1 cellular context compared by ENCODE assay signal in the genomic region with DNA sequence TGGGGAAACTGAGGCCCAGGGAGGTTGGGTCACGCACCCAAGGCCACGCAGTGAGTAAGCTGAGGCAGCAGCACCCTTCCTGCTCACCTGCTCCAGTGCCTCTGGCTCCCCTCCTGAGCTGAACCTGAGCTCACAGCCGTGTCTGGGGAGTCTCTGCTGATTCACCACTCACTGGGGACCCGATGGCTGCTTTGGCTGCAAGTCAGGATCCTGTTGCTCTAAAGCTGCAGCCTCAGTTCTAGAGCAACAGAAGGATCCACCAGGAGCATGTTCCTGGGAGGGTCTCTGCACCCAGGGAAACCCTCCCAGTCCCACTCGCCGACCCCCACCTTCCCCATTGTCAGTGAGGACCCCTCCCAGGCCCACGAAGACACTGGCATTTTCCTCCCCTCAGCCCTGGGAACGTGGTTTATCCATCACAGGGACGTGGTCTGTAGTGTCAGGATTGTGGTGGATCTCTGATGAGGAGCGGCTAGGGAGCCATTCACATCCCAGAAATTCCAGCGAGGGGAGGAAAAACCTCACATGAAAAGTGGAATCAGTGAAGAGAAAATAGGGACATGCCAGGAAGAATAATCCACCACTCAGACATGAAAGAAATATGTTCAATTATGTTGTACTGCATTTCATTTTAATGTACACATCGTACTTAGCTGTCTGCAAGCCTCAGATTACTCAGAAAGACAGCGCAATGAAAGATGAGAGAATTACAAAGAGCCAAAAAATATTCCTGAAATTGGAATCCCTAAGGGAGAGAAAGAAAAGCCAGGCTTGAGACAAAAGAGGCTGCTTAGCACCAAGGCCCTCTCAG.
TF ChIP-seq lines count a peak whose summit lies in the region.

No MANE protein-coding gene starts in this region.

TF ChIP-seq in H1, 55 proteins besides CTCF, POLR2A, EP300 and RAD21 (continued from another document):
- TF ChIP-seq TAF7 (optimal IDR thresholded peaks at IDR 0.05; ENCODE audit: borderline replicate concordance, low read depth, low read length), result no peak
- no peak for TF ChIP-seq POLR2AphosphoS5 (IDR thresholded peaks at IDR 0.05; ENCODE audit: low read depth, low read length)
- no peak for TF ChIP-seq KDM4A (IDR thresholded peaks at IDR 0.05; ENCODE audit: low read depth, low read length, severe bottlenecking)
- TF ChIP-seq, protein P1, sequence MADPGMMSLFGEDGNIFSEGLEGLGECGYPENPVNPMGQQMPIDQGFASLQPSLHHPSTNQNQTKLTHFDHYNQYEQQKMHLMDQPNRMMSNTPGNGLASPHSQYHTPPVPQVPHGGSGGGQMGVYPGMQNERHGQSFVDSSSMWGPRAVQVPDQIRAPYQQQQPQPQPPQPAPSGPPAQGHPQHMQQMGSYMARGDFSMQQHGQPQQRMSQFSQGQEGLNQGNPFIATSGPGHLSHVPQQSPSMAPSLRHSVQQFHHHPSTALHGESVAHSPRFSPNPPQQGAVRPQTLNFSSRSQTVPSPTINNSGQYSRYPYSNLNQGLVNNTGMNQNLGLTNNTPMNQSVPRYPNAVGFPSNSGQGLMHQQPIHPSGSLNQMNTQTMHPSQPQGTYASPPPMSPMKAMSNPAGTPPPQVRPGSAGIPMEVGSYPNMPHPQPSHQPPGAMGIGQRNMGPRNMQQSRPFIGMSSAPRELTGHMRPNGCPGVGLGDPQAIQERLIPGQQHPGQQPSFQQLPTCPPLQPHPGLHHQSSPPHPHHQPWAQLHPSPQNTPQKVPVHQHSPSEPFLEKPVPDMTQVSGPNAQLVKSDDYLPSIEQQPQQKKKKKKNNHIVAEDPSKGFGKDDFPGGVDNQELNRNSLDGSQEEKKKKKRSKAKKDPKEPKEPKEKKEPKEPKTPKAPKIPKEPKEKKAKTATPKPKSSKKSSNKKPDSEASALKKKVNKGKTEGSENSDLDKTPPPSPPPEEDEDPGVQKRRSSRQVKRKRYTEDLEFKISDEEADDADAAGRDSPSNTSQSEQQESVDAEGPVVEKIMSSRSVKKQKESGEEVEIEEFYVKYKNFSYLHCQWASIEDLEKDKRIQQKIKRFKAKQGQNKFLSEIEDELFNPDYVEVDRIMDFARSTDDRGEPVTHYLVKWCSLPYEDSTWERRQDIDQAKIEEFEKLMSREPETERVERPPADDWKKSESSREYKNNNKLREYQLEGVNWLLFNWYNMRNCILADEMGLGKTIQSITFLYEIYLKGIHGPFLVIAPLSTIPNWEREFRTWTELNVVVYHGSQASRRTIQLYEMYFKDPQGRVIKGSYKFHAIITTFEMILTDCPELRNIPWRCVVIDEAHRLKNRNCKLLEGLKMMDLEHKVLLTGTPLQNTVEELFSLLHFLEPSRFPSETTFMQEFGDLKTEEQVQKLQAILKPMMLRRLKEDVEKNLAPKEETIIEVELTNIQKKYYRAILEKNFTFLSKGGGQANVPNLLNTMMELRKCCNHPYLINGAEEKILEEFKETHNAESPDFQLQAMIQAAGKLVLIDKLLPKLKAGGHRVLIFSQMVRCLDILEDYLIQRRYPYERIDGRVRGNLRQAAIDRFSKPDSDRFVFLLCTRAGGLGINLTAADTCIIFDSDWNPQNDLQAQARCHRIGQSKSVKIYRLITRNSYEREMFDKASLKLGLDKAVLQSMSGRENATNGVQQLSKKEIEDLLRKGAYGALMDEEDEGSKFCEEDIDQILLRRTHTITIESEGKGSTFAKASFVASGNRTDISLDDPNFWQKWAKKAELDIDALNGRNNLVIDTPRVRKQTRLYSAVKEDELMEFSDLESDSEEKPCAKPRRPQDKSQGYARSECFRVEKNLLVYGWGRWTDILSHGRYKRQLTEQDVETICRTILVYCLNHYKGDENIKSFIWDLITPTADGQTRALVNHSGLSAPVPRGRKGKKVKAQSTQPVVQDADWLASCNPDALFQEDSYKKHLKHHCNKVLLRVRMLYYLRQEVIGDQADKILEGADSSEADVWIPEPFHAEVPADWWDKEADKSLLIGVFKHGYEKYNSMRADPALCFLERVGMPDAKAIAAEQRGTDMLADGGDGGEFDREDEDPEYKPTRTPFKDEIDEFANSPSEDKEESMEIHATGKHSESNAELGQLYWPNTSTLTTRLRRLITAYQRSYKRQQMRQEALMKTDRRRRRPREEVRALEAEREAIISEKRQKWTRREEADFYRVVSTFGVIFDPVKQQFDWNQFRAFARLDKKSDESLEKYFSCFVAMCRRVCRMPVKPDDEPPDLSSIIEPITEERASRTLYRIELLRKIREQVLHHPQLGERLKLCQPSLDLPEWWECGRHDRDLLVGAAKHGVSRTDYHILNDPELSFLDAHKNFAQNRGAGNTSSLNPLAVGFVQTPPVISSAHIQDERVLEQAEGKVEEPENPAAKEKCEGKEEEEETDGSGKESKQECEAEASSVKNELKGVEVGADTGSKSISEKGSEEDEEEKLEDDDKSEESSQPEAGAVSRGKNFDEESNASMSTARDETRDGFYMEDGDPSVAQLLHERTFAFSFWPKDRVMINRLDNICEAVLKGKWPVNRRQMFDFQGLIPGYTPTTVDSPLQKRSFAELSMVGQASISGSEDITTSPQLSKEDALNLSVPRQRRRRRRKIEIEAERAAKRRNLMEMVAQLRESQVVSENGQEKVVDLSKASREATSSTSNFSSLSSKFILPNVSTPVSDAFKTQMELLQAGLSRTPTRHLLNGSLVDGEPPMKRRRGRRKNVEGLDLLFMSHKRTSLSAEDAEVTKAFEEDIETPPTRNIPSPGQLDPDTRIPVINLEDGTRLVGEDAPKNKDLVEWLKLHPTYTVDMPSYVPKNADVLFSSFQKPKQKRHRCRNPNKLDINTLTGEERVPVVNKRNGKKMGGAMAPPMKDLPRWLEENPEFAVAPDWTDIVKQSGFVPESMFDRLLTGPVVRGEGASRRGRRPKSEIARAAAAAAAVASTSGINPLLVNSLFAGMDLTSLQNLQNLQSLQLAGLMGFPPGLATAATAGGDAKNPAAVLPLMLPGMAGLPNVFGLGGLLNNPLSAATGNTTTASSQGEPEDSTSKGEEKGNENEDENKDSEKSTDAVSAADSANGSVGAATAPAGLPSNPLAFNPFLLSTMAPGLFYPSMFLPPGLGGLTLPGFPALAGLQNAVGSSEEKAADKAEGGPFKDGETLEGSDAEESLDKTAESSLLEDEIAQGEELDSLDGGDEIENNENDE (IDR thresholded peaks at IDR 0.05; ENCODE audit: insufficient replicate concordance, low read length), result no peak
- no peak for TF ChIP-seq TCF12 (IDR thresholded peaks at IDR 0.05; ENCODE audit: low read depth, low read length)
- TF ChIP-seq, protein P2, sequence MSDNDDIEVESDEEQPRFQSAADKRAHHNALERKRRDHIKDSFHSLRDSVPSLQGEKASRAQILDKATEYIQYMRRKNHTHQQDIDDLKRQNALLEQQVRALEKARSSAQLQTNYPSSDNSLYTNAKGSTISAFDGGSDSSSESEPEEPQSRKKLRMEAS (IDR thresholded peaks at IDR 0.05), result no peak
- no peak for TF ChIP-seq CHD2 (IDR thresholded peaks at IDR 0.05; ENCODE audit: low read length)
- TF ChIP-seq HDAC2 (IDR thresholded peaks at IDR 0.05; ENCODE audit: borderline replicate concordance in 1 of 2, low read depth in 2 of 2, low read length in 2 of 2), result no peak
- TF ChIP-seq BACH1 (IDR thresholded peaks at IDR 0.05; ENCODE audit: low read length), result no peak
- no peak for TF ChIP-seq BRCA1 (IDR thresholded peaks at IDR 0.05; ENCODE audit: low read depth, low read length)
- TF ChIP-seq SP2 (IDR thresholded peaks at IDR 0.05; ENCODE audit: low read length), result no peak
- no peak for TF ChIP-seq RFX5 (IDR thresholded peaks at IDR 0.05; ENCODE audit: borderline replicate concordance, low read depth, low read length)
- TF ChIP-seq, protein P3, sequence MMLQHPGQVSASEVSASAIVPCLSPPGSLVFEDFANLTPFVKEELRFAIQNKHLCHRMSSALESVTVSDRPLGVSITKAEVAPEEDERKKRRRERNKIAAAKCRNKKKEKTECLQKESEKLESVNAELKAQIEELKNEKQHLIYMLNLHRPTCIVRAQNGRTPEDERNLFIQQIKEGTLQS (IDR thresholded peaks at IDR 0.05; ENCODE audit: insufficient read depth, low read depth, low read length), result no peak
